38 cellular contexts compared by ENCODE assay signal in the genomic region with DNA sequence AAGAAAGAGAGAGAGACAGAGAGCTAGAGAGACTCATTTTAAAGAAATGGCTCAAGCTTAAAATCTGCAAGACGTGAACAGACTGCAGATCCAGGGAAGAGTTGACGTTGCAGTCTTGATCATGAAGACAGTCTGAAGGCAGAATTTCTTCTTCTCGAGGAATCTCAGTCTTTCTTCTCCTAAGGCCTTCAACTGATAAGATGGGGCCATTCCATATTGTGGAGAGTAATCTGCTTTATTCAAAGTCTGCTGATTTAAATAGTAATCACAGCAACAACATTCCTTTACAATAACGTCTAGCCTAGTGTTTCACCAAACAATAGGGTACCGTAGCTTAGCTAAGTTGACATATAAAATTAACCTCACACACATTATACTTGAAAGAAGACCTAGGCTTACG.
"Had no signal": no experiment of that assay in that cellular context is flagged by ENCODE, and none has a peak within 500 bp of the region (broad histone marks: within the 10 kb centered on the region; RNA-seq: fewer than 3 reads in every experiment).

No MANE protein-coding gene starts in this region.

- H3K9me3 ChIP-seq: adrenal gland, ascending aorta, body of pancreas, breast epithelium had no signal

- H3K4me3 ChIP-seq: adrenal gland, ascending aorta, body of pancreas, breast epithelium, cardiac muscle cell had no signal

- H3K36me3 ChIP-seq: adrenal gland, ascending aorta, brain microvascular endothelial cell, breast epithelium, cardiac muscle cell had no signal

- H3K27me3 Mint-ChIP-seq: activated naive CD4-positive, alpha-beta T cell treated with anti-CD3 and anti-CD28 coated beads, Interleukin-2, amount 10 ng/mL, durations not matched to agents 7 days and 5 days; activated naive CD4-positive, alpha-beta T cell treated with anti-CD3 and anti-CD28 coated beads, Interleukin-2, amount 50 U/mL, for 24 hours; activated naive CD8-positive, alpha-beta T cell treated with anti-CD3 and anti-CD28 coated beads for 36 hours; activated naive CD8-positive, alpha-beta T cell treated with anti-CD3 and anti-CD28 coated beads, Interleukin-2, amount 10 ng/mL, durations not matched to agents 7 days and 5 days; activated naive CD8-positive, alpha-beta T cell treated with anti-CD3 and anti-CD28 coated beads, Interleukin-2, amount 50 U/mL, for 24 hours; brain; central memory CD8-positive, alpha-beta T cell had no signal

- ATAC-seq: activated naive CD4-positive, alpha-beta T cell treated with anti-CD3 and anti-CD28 coated beads, Interleukin-2, amount 50 U/mL, for 72 hours; activated naive CD8-positive, alpha-beta T cell treated with anti-CD3 and anti-CD28 coated beads, Interleukin-2, amount 50 U/mL, for 24 hours; activated T-cell treated with anti-CD3 and anti-CD28 coated beads, Interleukin-2, amount 50 U/mL, for 4 hours; activated T-cell treated with anti-CD3 and anti-CD28 coated beads, Interleukin-2, amount 50 U/mL, for 72 hours; activated T-helper 17 cell treated with anti-CD3 and anti-CD28 coated beads, Interleukin-2, amount 50 U/mL, for 72 hours; body of pancreas had no signal

- H3K27ac Mint-ChIP-seq: activated naive CD4-positive, alpha-beta T cell treated with anti-CD3 and anti-CD28 coated beads for 36 hours; activated naive CD4-positive, alpha-beta T cell treated with anti-CD3 and anti-CD28 coated beads, Interleukin-2, amount 10 ng/mL, durations not matched to agents 7 days and 5 days; activated naive CD4-positive, alpha-beta T cell treated with anti-CD3 and anti-CD28 coated beads, Interleukin-2, amount 50 U/mL, for 24 hours; activated naive CD4-positive, alpha-beta T cell treated with anti-CD3 and anti-CD28 coated beads, Interleukin-2, amount 50 U/mL, for 72 hours; activated naive CD8-positive, alpha-beta T cell; activated naive CD8-positive, alpha-beta T cell treated with anti-CD3 and anti-CD28 coated beads for 36 hours; activated naive CD8-positive, alpha-beta T cell treated with anti-CD3 and anti-CD28 coated beads, Interleukin-2, amount 10 ng/mL, durations not matched to agents 7 days and 5 days; activated naive CD8-positive, alpha-beta T cell treated with anti-CD3 and anti-CD28 coated beads, Interleukin-2, amount 50 U/mL, for 24 hours; activated T-cell treated with anti-CD3 and anti-CD28 coated beads, Interleukin-2, amount 50 U/mL, for 24 hours; activated T-cell treated with anti-CD3 and anti-CD28 coated beads, Interleukin-2, amount 50 U/mL, for 72 hours; activated T-helper 1 cell treated with anti-CD3 and anti-CD28 coated beads, Interleukin-12 subunit alpha, Interleukin-12 subunit beta, Interleukin-2, Interleukin-4 antibody, amounts not matched to agents 30 ng/mL and 10 ng/mL and 1 ng/mL, durations not matched to agents 14 hours and 24 hours and 36 hours; activated T-helper 17 cell treated with anti-CD3 and anti-CD28 coated beads, Interleukin-2, amount 50 U/mL, for 72 hours; activated T-helper 2 cell treated with anti-CD3 and anti-CD28 coated beads, Interferon-gamma antibody, Interleukin-2, Interleukin-4, amounts not matched to agents 10 μg/mL and 5 μg/mL and 100 μg/mL, durations not matched to agents 14 hours and 24 hours and 36 hours; brain had no signal

- H3K4me3 Mint-ChIP-seq: activated naive CD4-positive, alpha-beta T cell treated with anti-CD3 and anti-CD28 coated beads for 36 hours; activated naive CD4-positive, alpha-beta T cell treated with anti-CD3 and anti-CD28 coated beads, Interleukin-2, amount 10 ng/mL, durations not matched to agents 7 days and 5 days; activated naive CD4-positive, alpha-beta T cell treated with anti-CD3 and anti-CD28 coated beads, Interleukin-2, amount 50 U/mL, for 24 hours; activated naive CD8-positive, alpha-beta T cell; activated naive CD8-positive, alpha-beta T cell treated with anti-CD3 and anti-CD28 coated beads for 36 hours; activated naive CD8-positive, alpha-beta T cell treated with anti-CD3 and anti-CD28 coated beads, Interleukin-2, amount 10 ng/mL, durations not matched to agents 7 days and 5 days; activated naive CD8-positive, alpha-beta T cell treated with anti-CD3 and anti-CD28 coated beads, Interleukin-2, amount 50 U/mL, for 24 hours; activated T-cell treated with anti-CD3 and anti-CD28 coated beads, Interleukin-2, amount 50 U/mL, for 24 hours; activated T-cell treated with anti-CD3 and anti-CD28 coated beads, Interleukin-2, amount 50 U/mL, for 4 hours; activated T-cell treated with anti-CD3 and anti-CD28 coated beads, Interleukin-2, amount 50 U/mL, for 72 hours; activated T-helper 1 cell treated with anti-CD3 and anti-CD28 coated beads, Interleukin-12 subunit alpha, Interleukin-12 subunit beta, Interleukin-2, Interleukin-4 antibody, amounts not matched to agents 30 ng/mL and 10 ng/mL and 1 ng/mL, durations not matched to agents 14 hours and 24 hours and 36 hours; activated T-helper 17 cell treated with anti-CD3 and anti-CD28 coated beads, Interleukin-2, amount 50 U/mL, for 72 hours; brain; central memory CD8-positive, alpha-beta T cell had no signal

- DNase-seq: activated effector memory CD4-positive, alpha-beta T cell treated with anti-CD3 and anti-CD28 coated beads, Interleukin-2, amount 50 U/mL, for 16 hours; activated effector memory CD4-positive, alpha-beta T cell treated with Interleukin-2 at 50 U/mL for 16 hours; activated gamma-delta T cell; activated gamma-delta T cell treated with Interleukin-2 at 50 U/mL for 16 hours; activated naive CD4-positive, alpha-beta T cell; activated naive CD4-positive, alpha-beta T cell treated with anti-CD3 and anti-CD28 coated beads for 36 hours; activated naive CD4-positive, alpha-beta T cell treated with anti-CD3 and anti-CD28 coated beads, Interleukin-2, amount 10 ng/mL, durations not matched to agents 7 days and 5 days; activated naive CD4-positive, alpha-beta T cell treated with anti-CD3 and anti-CD28 coated beads, Interleukin-2, amount 50 U/mL, for 16 hours; activated naive CD4-positive, alpha-beta T cell treated with Interleukin-2 at 50 U/mL for 16 hours; activated naive CD8-positive, alpha-beta T cell treated with anti-CD3 and anti-CD28 coated beads for 36 hours; activated naive CD8-positive, alpha-beta T cell treated with anti-CD3 and anti-CD28 coated beads, Interleukin-2, amount 10 ng/mL, durations not matched to agents 7 days and 5 days; activated naive CD8-positive, alpha-beta T cell treated with anti-CD3 and anti-CD28 coated beads, Interleukin-2, amount 50 U/mL, for 24 hours; activated T-cell treated with anti-CD3 and anti-CD28 coated beads, Interleukin-2, amount 50 U/mL, for 1 hour; activated T-cell treated with anti-CD3 and anti-CD28 coated beads, Interleukin-2, amount 50 U/mL, for 24 hours; activated T-cell treated with anti-CD3 and anti-CD28 coated beads, Interleukin-2, amount 50 U/mL, for 4 hours; activated T-cell treated with anti-CD3 and anti-CD28 coated beads, Interleukin-2, amount 50 U/mL, for 48 hours; activated T-cell treated with anti-CD3 and anti-CD28 coated beads, Interleukin-2, amount 50 U/mL, for 72 hours; adrenal gland; amniotic stem cell; amygdala; anterior cingulate cortex; aorta; body of pancreas; brain microvascular endothelial cell; caudate nucleus; central memory CD4-positive, alpha-beta T cell; cerebellar nuclear complex had no signal

- H3K36me3 Mint-ChIP-seq: activated naive CD4-positive, alpha-beta T cell treated with anti-CD3 and anti-CD28 coated beads, Interleukin-2, amount 10 ng/mL, durations not matched to agents 7 days and 5 days; activated naive CD4-positive, alpha-beta T cell treated with anti-CD3 and anti-CD28 coated beads, Interleukin-2, amount 50 U/mL, for 24 hours; activated naive CD4-positive, alpha-beta T cell treated with anti-CD3 and anti-CD28 coated beads, Interleukin-2, amount 50 U/mL, for 72 hours; activated naive CD8-positive, alpha-beta T cell; activated naive CD8-positive, alpha-beta T cell treated with anti-CD3 and anti-CD28 coated beads for 36 hours; activated naive CD8-positive, alpha-beta T cell treated with anti-CD3 and anti-CD28 coated beads, Interleukin-2, amount 10 ng/mL, durations not matched to agents 7 days and 5 days; brain had no signal

- H3K4me1 ChIP-seq: adrenal gland, ascending aorta, body of pancreas, breast epithelium had no signal

- H3K27me3 ChIP-seq: adrenal gland, ascending aorta, body of pancreas, brain microvascular endothelial cell, breast epithelium, cardiac muscle cell had no signal

- H3K4me1 Mint-ChIP-seq: activated naive CD4-positive, alpha-beta T cell treated with anti-CD3 and anti-CD28 coated beads, Interleukin-2, amount 10 ng/mL, durations not matched to agents 7 days and 5 days; activated naive CD4-positive, alpha-beta T cell treated with anti-CD3 and anti-CD28 coated beads, Interleukin-2, amount 50 U/mL, for 24 hours; activated naive CD8-positive, alpha-beta T cell treated with anti-CD3 and anti-CD28 coated beads for 36 hours; activated naive CD8-positive, alpha-beta T cell treated with anti-CD3 and anti-CD28 coated beads, Interleukin-2, amount 10 ng/mL, durations not matched to agents 7 days and 5 days; activated naive CD8-positive, alpha-beta T cell treated with anti-CD3 and anti-CD28 coated beads, Interleukin-2, amount 50 U/mL, for 24 hours; activated T-helper 17 cell treated with anti-CD3 and anti-CD28 coated beads, Interleukin-2, amount 50 U/mL, for 72 hours; brain; central memory CD8-positive, alpha-beta T cell had no signal

- H3K27ac ChIP-seq: adrenal gland, ascending aorta, body of pancreas, brain microvascular endothelial cell, breast epithelium, cardiac muscle cell had no signal

- H3K9me3 Mint-ChIP-seq: activated naive CD4-positive, alpha-beta T cell treated with anti-CD3 and anti-CD28 coated beads, Interleukin-2, amount 10 ng/mL, durations not matched to agents 7 days and 5 days; activated naive CD8-positive, alpha-beta T cell treated with anti-CD3 and anti-CD28 coated beads, Interleukin-2, amount 50 U/mL, for 24 hours; activated T-cell treated with anti-CD3 and anti-CD28 coated beads, Interleukin-2, amount 50 U/mL, for 24 hours; activated T-helper 1 cell treated with anti-CD3 and anti-CD28 coated beads, Interleukin-12 subunit alpha, Interleukin-12 subunit beta, Interleukin-2, Interleukin-4 antibody, amounts not matched to agents 30 ng/mL and 10 ng/mL and 1 ng/mL, durations not matched to agents 14 hours and 24 hours and 36 hours; central memory CD8-positive, alpha-beta T cell had no signal
